Comparison of ENCODE assay signal across 26 cellular contexts in genomic region chr10:119531067-119531466, GRCh38. TPM values are rescaled to one million over a fixed set of nuclear protein-coding genes. Genes with fewer than 3 reads are reported as not detected.
DNase-seq lines count a peak whose midpoint lies in the region; ATAC-seq and TF ChIP-seq lines count a peak whose summit lies in the region.
"Had no signal": no experiment of that assay in that cellular context is flagged by ENCODE, and none has a peak within 500 bp of the region (broad histone marks: within the 10 kb centered on the region; RNA-seq: fewer than 3 reads in every experiment).

No MANE protein-coding gene starts in this region.

- H3K27ac Mint-ChIP-seq in CD4-positive, CD25-positive, alpha-beta regulatory T cell, result peak overlapping the region in 2 of 3 donors; percentile 3 to 19
- H3K27ac Mint-ChIP-seq: activated B cell treated with CpG ODN at 0.5 μM for 24 hours, neural progenitor cell, progenitor cell of endocrine pancreas had no signal

- peaks cover 32% of the 10 kb centered on the region for H3K4me1 ChIP-seq in CD4-positive, CD25-positive, alpha-beta regulatory T cell (ENCODE audit: control insufficient read depth, insufficient read depth, low read length, poor library complexity, severe bottlenecking)
- peaks cover 31% of the 10 kb centered on the region for H3K4me1 ChIP-seq in IMR-90 (ENCODE audit: control insufficient read depth, insufficient read depth, low read length)
- H3K4me1 ChIP-seq: neural progenitor cell had no signal

- no TSS peak for BruUV-seq in IMR-90 (replicated peaks; lab: Mats Ljungman, UMichigan)

- H3K4me1 Mint-ChIP-seq in CD4-positive, CD25-positive, alpha-beta regulatory T cell, result peaks cover 12 to 75% (median 49%) of the 10 kb centered on the region in 4 donors

- no peak for TF ChIP-seq RAD21 in IMR-90 (IDR thresholded peaks at IDR 0.05; ENCODE audit: low read length)

- H2BK15ac ChIP-seq in IMR-90 (ENCODE audit: low read depth, low read length), result no peak overlapping the region

- H3K9ac ChIP-seq in IMR-90 (ENCODE audit: low read depth, low read length), result no peak overlapping the region
- H3K9ac ChIP-seq: neural progenitor cell had no signal

- peaks cover 50% of the 10 kb centered on the region for H4K20me1 ChIP-seq in IMR-90 (ENCODE audit: insufficient read depth, low read length)

- H2AK5ac ChIP-seq in IMR-90 (ENCODE audit: low read depth, low read length), result no peak overlapping the region

- no peak for ATAC-seq in CD4-positive, CD25-positive, alpha-beta regulatory T cell (ENCODE audit: low read depth in 2 of 2)
- ATAC-seq in IMR-90 (ENCODE audit: low read depth), result peak; percentile 35
- ATAC-seq in HG03045 (IDR thresholded peaks at IDR 0.05; ENCODE audit: unreplicated experiment), result no peak
- ATAC-seq in left cardiac atrium, result no peak
- ATAC-seq: esophagus mucosa, HCT116, heart left ventricle, left lung had no signal

- H3K36me3 Mint-ChIP-seq in CD4-positive, CD25-positive, alpha-beta regulatory T cell, result peaks cover 22% of the 10 kb centered on the region
- H3K36me3 Mint-ChIP-seq: neural progenitor cell had no signal

- H3K4me2 ChIP-seq in IMR-90 (ENCODE audit: low read depth, low read length), result peak overlapping the region; percentile 58; the same call in 1 of the 2 replicates
- H3K4me2 ChIP-seq: neural progenitor cell had no signal

- H3K36me3 ChIP-seq in CD4-positive, CD25-positive, alpha-beta regulatory T cell (ENCODE audit: control insufficient read depth, insufficient read depth, low read length), result peaks cover 12% of the 10 kb centered on the region
- H3K36me3 ChIP-seq in IMR-90 (ENCODE audit: control insufficient read depth, insufficient read depth, low read length), result peaks cover 4% of the 10 kb centered on the region; the same call in 1 of the 2 replicates
- H3K36me3 ChIP-seq: left lung, neural progenitor cell, tibial nerve had no signal

- H3K4ac ChIP-seq in IMR-90 (ENCODE audit: low read depth, low read length), result no peak overlapping the region

- no peaks in the 10 kb centered on the region for H3K27me3 ChIP-seq in CD4-positive, CD25-positive, alpha-beta regulatory T cell (ENCODE audit: control insufficient read depth, insufficient read depth, low read length)
- H3K27me3 ChIP-seq in IMR-90 (ENCODE audit: control insufficient read depth, insufficient read depth, low read length), result no peaks in the 10 kb centered on the region
- H3K27me3 ChIP-seq: heart left ventricle, left lung, neural progenitor cell, tibial nerve had no signal

- dilution Hi-C loops in IMR-90 (cut with HindIII; ENCODE audit: low sequenced_read_pairs, unreplicated experiment), result no loop called here

- peak overlapping the region; percentile 33; the same call in 1 of the 2 replicates for H3K56ac ChIP-seq in IMR-90 (ENCODE audit: extremely low read depth, insufficient read depth, low read length)

- no peak overlapping the region for H3K14ac ChIP-seq in IMR-90 (replicated peaks; ENCODE audit: low read depth, low read length)

- no peak for TF ChIP-seq POLR2A in IMR-90 (IDR thresholded peaks at IDR 0.05; ENCODE audit: low read depth, low read length)

- TF ChIP-seq CTCF in IMR-90 (conservative IDR thresholded peaks at IDR 0.05; ENCODE audit: low read depth, low read length) (no peak), choroid plexus epithelial cell (conservative IDR thresholded peaks at IDR 0.05; ENCODE audit: low read depth, low read length) (no peak)

- CTCF ChIA-PET in IMR-90 (lab: Yijun Ruan, JAX), result no interaction called here

- H3K27me3 Mint-ChIP-seq in CD4-positive, CD25-positive, alpha-beta regulatory T cell, result no peaks in the 10 kb centered on the region
- H3K27me3 Mint-ChIP-seq: activated B cell treated with CpG ODN at 0.5 μM for 24 hours had no signal

- no peak overlapping the region for H3K4me3 Mint-ChIP-seq in CD4-positive, CD25-positive, alpha-beta regulatory T cell
- H3K4me3 Mint-ChIP-seq: activated B cell treated with CpG ODN at 0.5 μM for 24 hours, neural progenitor cell had no signal

- H4K8ac ChIP-seq in IMR-90 (ENCODE audit: low read depth in 2 of 2, low read length in 2 of 2), result no peak overlapping the region

- H2BK120ac ChIP-seq in IMR-90 (ENCODE audit: low read depth, low read length), result peak overlapping the region; percentile 23

- H3K79me1 ChIP-seq in IMR-90 (ENCODE audit: low read depth in 1 of 2, low read length in 2 of 2), result peaks cover 46 to 82% of the 10 kb centered on the region in 2 experiments

- no peaks in the 10 kb centered on the region for H3K9me3 Mint-ChIP-seq in CD4-positive, CD25-positive, alpha-beta regulatory T cell
- H3K9me3 Mint-ChIP-seq: activated B cell treated with CpG ODN at 0.5 μM for 24 hours, neural progenitor cell had no signal

- H2BK5ac ChIP-seq in IMR-90 (ENCODE audit: low read depth, low read length, poor library complexity, severe bottlenecking), result peak overlapping the region; percentile 5

- 0% methylated on average over 1 of the region's 1 CpG; no CpG with 5 or more reads in 1 of the 2 experiments for WGBS in IMR-90 (ENCODE audit: extremely low coverage in 2 of 2, insufficient read length in 1 of 2), 2 experiments

- no peak overlapping the region for H3K4me3 ChIP-seq in CD4-positive, CD25-positive, alpha-beta regulatory T cell (ENCODE audit: low read depth, low read length)
- H3K4me3 ChIP-seq in IMR-90 (ENCODE audit: insufficient read depth, low read depth, low read length) (no peak overlapping the region), choroid plexus epithelial cell (ENCODE audit: low read depth, low read length) (no peak overlapping the region)
- H3K4me3 ChIP-seq: heart left ventricle, left lung, neural progenitor cell, SK-N-MC, tibial nerve had no signal

- no peak overlapping the region for H4K91ac ChIP-seq in IMR-90 (ENCODE audit: insufficient read depth, low read depth, low read length)

- H3K9me3 ChIP-seq in CD4-positive, CD25-positive, alpha-beta regulatory T cell (ENCODE audit: control insufficient read depth in 2 of 2, low read length in 2 of 2), result no peaks in the 10 kb centered on the region
- H3K9me3 ChIP-seq in IMR-90 (ENCODE audit: control insufficient read depth, insufficient read depth, low read length), result no peaks in the 10 kb centered on the region
- H3K9me3 ChIP-seq: heart left ventricle, left lung, tibial nerve had no signal

- H3K18ac ChIP-seq in IMR-90 (ENCODE audit: low read depth, low read length), result no peak overlapping the region

- 0 out of 2 replicates have a peak overlapping the region, but pooled peaks have one; percentile 71 for H3K23ac ChIP-seq in IMR-90 (ENCODE audit: low read depth, low read length)

- no peak overlapping the region for H3K27ac ChIP-seq in CD4-positive, CD25-positive, alpha-beta regulatory T cell (ENCODE audit: insufficient read depth, low read length, poor library complexity, severe bottlenecking)
- H3K27ac ChIP-seq in IMR-90 (ENCODE audit: insufficient read depth, low read length), result peak overlapping the region; percentile 91; the same call in 1 of the 2 replicates
- H3K27ac ChIP-seq: left lung, neural progenitor cell, SK-N-MC, tibial nerve had no signal

- no peak overlapping the region for H4K5ac ChIP-seq in IMR-90 (ENCODE audit: low read depth, low read length)

- H3K9me1 ChIP-seq in IMR-90 (ENCODE audit: insufficient read depth, low read length), result peaks cover 30% of the 10 kb centered on the region

- H2AK9ac ChIP-seq in IMR-90 (replicated peaks; ENCODE audit: low read depth, low read length, poor library complexity), result no peak overlapping the region

- H2AFZ ChIP-seq in IMR-90 (replicated peaks; ENCODE audit: low read length, poor library complexity), result no peak overlapping the region
- H2AFZ ChIP-seq: neural progenitor cell had no signal

- no peak for DNase-seq in CD4-positive, CD25-positive, alpha-beta regulatory T cell
- DNase-seq in IMR-90 (peak; percentile 67), choroid plexus epithelial cell (ENCODE audit: low read depth) (peak; percentile 28), myocyte (ENCODE audit: low read depth) (peak; percentile 15), DMS153 treated with DMSO at 0.1 percent for 48 hours (lab: John Stamatoyannopoulos, UW; ENCODE audit: unreplicated experiment) (no peak), left cardiac atrium (no peak)
- DNase-seq in activated naive CD4-positive, alpha-beta T cell treated with anti-CD3 and anti-CD28 coated beads, Interleukin-2, amount 50 U/mL, for 16 hours, result no peak
- DNase-seq: activated B cell treated with CpG ODN at 0.5 μM for 24 hours; anterior cingulate cortex; DND-41; effector memory CD4-positive, alpha-beta T cell; heart left ventricle; left lung; midbrain; NCI-H1105 treated with DMSO at 0.1 percent for 48 hours; NCI-H524; RPMI8226; stimulated activated naive CD4-positive, alpha-beta T cell; T1000 had no signal

- in situ Hi-C loops in IMR-90 (cut with MboI; ENCODE audit: low sequenced_read_pairs), result no loop called here

- POLR2A ChIA-PET in IMR-90 (lab: Charles Lee; ENCODE audit: unreplicated experiment), result no interaction called here

- intact Hi-C loops in IMR-90 (cut with micrococcal nuclease) (no loop called here), left cardiac atrium (cut with DNase I) (no loop called here)

- no peak overlapping the region for H2BK20ac ChIP-seq in IMR-90 (ENCODE audit: low read depth, low read length)

TF ChIP-seq in IMR-90, 13 proteins besides CTCF, POLR2A, EP300 and RAD21 (continues in another document):
- TF ChIP-seq CHD1 (IDR thresholded peaks at IDR 0.05; ENCODE audit: low read depth, low read length) (no peak), CEBPB (IDR thresholded peaks at IDR 0.05; ENCODE audit: low read depth, low read length) (no peak)
- TF ChIP-seq, protein P1, sequence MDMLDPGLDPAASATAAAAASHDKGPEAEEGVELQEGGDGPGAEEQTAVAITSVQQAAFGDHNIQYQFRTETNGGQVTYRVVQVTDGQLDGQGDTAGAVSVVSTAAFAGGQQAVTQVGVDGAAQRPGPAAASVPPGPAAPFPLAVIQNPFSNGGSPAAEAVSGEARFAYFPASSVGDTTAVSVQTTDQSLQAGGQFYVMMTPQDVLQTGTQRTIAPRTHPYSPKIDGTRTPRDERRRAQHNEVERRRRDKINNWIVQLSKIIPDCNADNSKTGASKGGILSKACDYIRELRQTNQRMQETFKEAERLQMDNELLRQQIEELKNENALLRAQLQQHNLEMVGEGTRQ (IDR thresholded peaks at IDR 0.05; ENCODE audit: low read depth, low read length), result no peak

RNA-seq across cellular contexts. Expression of gene RGS10, which starts 11.5 kb away (rescaled TPM):
- 85.7 TPM for total RNA-seq in CD4-positive, CD25-positive, alpha-beta regulatory T cell
- polyA plus RNA-seq in CD4-positive, CD25-positive, alpha-beta regulatory T cell, result 100 to 1,000 TPM; 165 to 188 (median 183) TPM
- total RNA-seq in IMR-90 (2012; rRNA removed), result 35.3 and 55.5 TPM in 2 replicates
- 77.0 and 89.7 TPM in 2 replicates for polyA plus RNA-seq in IMR-90 (2012; rRNA removed)
- polyA plus RNA-seq in IMR-90 (2012; cell fraction: cytosol; rRNA removed), result 29.0 and 54.5 TPM in 2 replicates
- 9.4 and 39.2 TPM in 2 replicates for polyA plus RNA-seq in IMR-90 (2012; cell fraction: nucleus; rRNA removed; ENCODE audit: low replicate concordance)
- total RNA-seq in myocyte, result 2.9 and 3.9 TPM in 2 replicates
- 6.9 TPM for polyA plus RNA-seq in myocyte (2012)
- total RNA-seq in left cardiac atrium, result 10 to 100 TPM in 1 of 2 donors, 1 to 10 TPM in 1; 7.0 to 12.5 TPM

Comparison
In these comparisons a context has a peak if more than half of its experiments do, and no peak if none do; other contexts are left out.
1. DNase-seq: peak in IMR-90 (single experiment), choroid plexus epithelial cell (single experiment) and myocyte (single experiment); none in CD4-positive, CD25-positive, alpha-beta regulatory T cell (0 of 3), DMS153 treated with DMSO at 0.1 percent for 48 hours (single experiment), left cardiac atrium (single experiment) and activated naive CD4-positive, alpha-beta T cell treated with anti-CD3 and anti-CD28 coated beads, Interleukin-2, amount 50 U/mL, for 16 hours (single experiment).